Comparison of ENCODE assay signal across 14 cellular contexts in genomic region chr12:62468935-62469334, GRCh38. TPM values are rescaled to one million over a fixed set of nuclear protein-coding genes. Genes with fewer than 3 reads are reported as not detected.
DNase-seq lines count a peak whose midpoint lies in the region; ATAC-seq and TF ChIP-seq lines count a peak whose summit lies in the region.
"Had no signal": no experiment of that assay in that cellular context is flagged by ENCODE, and none has a peak within 500 bp of the region (broad histone marks: within the 10 kb centered on the region; RNA-seq: fewer than 3 reads in every experiment).

No MANE protein-coding gene starts in this region.

- no peak overlapping the region for H2BK5ac ChIP-seq in trophoblast cell (ENCODE audit: low read depth, low read length, poor library complexity)

- TF ChIP-seq CTCF in Loucy (conservative IDR thresholded peaks at IDR 0.05; ENCODE audit: low read length) (no peak), cardiac fibroblast (IDR thresholded peaks at IDR 0.05; ENCODE audit: low read depth, low read length) (no peak), stomach (IDR thresholded peaks at IDR 0.05) (no peak)

- WGBS in trophoblast cell (ENCODE audit: extremely low coverage, insufficient coverage, insufficient read length): no CpG with 5 or more reads among the region's 8 CpGs
- 75 to 79% (median 78%) methylated on average over 8 of the region's 8 CpGs for WGBS in stomach, 5 donors

- ATAC-seq in HG03439 (IDR thresholded peaks at IDR 0.05; ENCODE audit: unreplicated experiment) (no peak), HG03521 (IDR thresholded peaks at IDR 0.05; ENCODE audit: unreplicated experiment) (no peak)

- H2BK120ac ChIP-seq in trophoblast cell (ENCODE audit: insufficient read depth, low read length, poor library complexity): no peak overlapping the region

- peaks cover 46% of the 10 kb centered on the region for H3K4me1 ChIP-seq in Loucy (ENCODE audit: insufficient read depth, low read length, poor library complexity, severe bottlenecking)
- H3K4me1 ChIP-seq in trophoblast cell (ENCODE audit: control insufficient read depth in 1 of 2, insufficient read depth in 2 of 2, low read length in 2 of 2): peaks cover 0 to 4% of the 10 kb centered on the region in 2 experiments
- peaks cover 12 to 64% (median 30%) of the 10 kb centered on the region in 4 donors for H3K4me1 ChIP-seq in stomach

- no peak overlapping the region for H2BK12ac ChIP-seq in trophoblast cell (ENCODE audit: low read length)

- intact Hi-C loops in stomach (cut with DNase I; ENCODE audit: low total_unique reads): no loop called here

- peak overlapping the region; percentile 79 for H3K4ac ChIP-seq in trophoblast cell (ENCODE audit: low read depth, low read length)

- H2AFZ ChIP-seq in Loucy (ENCODE audit: low read length) (no peak overlapping the region), trophoblast cell (ENCODE audit: insufficient read depth, low read length, poor library complexity) (no peak overlapping the region)

- no peak overlapping the region for H3K23ac ChIP-seq in trophoblast cell (ENCODE audit: low read length)

- DNase-seq in DMS 273 (lab: John Stamatoyannopoulos, UW; ENCODE audit: unreplicated experiment): peak; percentile 0
- no peak for DNase-seq in DMS 273 treated with DMSO at 0.1 percent for 48 hours (lab: John Stamatoyannopoulos, UW)
- DNase-seq in cardiac fibroblast (ENCODE audit: low read depth in 2 of 2): no peak
- no peak for DNase-seq in trophoblast cell
- DNase-seq in stomach: no peak
- DNase-seq: activated B cell treated with CpG ODN at 0.5 μM for 24 hours, hypothalamus, NCI-H1092 treated with DMSO at 0.1 percent for 48 hours, OCI-M1 had no signal

- H3F3A ChIP-seq in Loucy (ENCODE audit: low read depth): no peaks in the 10 kb centered on the region

- peaks cover 32% of the 10 kb centered on the region for H4K20me1 ChIP-seq in Loucy (ENCODE audit: insufficient read depth, low read length, poor library complexity, severe bottlenecking)

- no peak overlapping the region for H4K91ac ChIP-seq in trophoblast cell (ENCODE audit: low read depth, low read length)

- TF ChIP-seq POLR2A in stomach (IDR thresholded peaks at IDR 0.05): no peak

- no peaks in the 10 kb centered on the region for H3K27me3 ChIP-seq in Loucy (ENCODE audit: insufficient read depth, low read length, poor library complexity, severe bottlenecking)
- H3K27me3 ChIP-seq in trophoblast cell (ENCODE audit: insufficient read depth, low read length): no peaks in the 10 kb centered on the region
- H3K27me3 ChIP-seq in stomach: no peaks in the 10 kb centered on the region
- H3K27me3 ChIP-seq: neutrophil had no signal

- H2AK5ac ChIP-seq in trophoblast cell (ENCODE audit: low read length): no peak overlapping the region

- H3K4me3 ChIP-seq in Loucy (ENCODE audit: low read length, poor library complexity, severe bottlenecking): peak overlapping the region; percentile 94
- peak overlapping the region; percentile 16 to 97 for H3K4me3 ChIP-seq in cardiac fibroblast (replicated peaks in 1 of 2; ENCODE audit: low read depth in 2 of 2, low read length in 2 of 2)
- no peak overlapping the region for H3K4me3 ChIP-seq in trophoblast cell (ENCODE audit: low read depth, low read length)
- peak overlapping the region in 2 of 4 donors; percentile 84 to 90 for H3K4me3 ChIP-seq in stomach

- no peak for TF ChIP-seq EP300 in stomach (IDR thresholded peaks at IDR 0.05)

- H3K9me3 ChIP-seq in Loucy (ENCODE audit: insufficient read depth, low read depth, low read length): 0 out of 2 replicates have a peak, but pooled peaks cover 2% of the 10 kb centered on the region
- no peaks in the 10 kb centered on the region for H3K9me3 ChIP-seq in trophoblast cell (ENCODE audit: insufficient read depth, low read depth, low read length)
- no peaks in the 10 kb centered on the region for H3K9me3 ChIP-seq in stomach
- H3K9me3 ChIP-seq: neutrophil had no signal

- H3K79me1 ChIP-seq in trophoblast cell (ENCODE audit: low read length): peaks cover 4% of the 10 kb centered on the region

- H3K79me2 ChIP-seq in Loucy (ENCODE audit: insufficient read depth, low read length): peaks cover 68% of the 10 kb centered on the region
- peaks cover 12% of the 10 kb centered on the region for H3K79me2 ChIP-seq in trophoblast cell (ENCODE audit: control insufficient read depth, insufficient read depth, low read length, poor library complexity)

- H3K4me2 ChIP-seq in Loucy (ENCODE audit: low read depth, low read length, poor library complexity, severe bottlenecking): peak overlapping the region; percentile 77
- H3K4me2 ChIP-seq in trophoblast cell (ENCODE audit: low read length): no peak overlapping the region

- H3K36me3 ChIP-seq in Loucy (ENCODE audit: insufficient read depth, low read length) (no peaks in the 10 kb centered on the region), trophoblast cell (ENCODE audit: control insufficient read depth in 1 of 2, insufficient read depth in 2 of 2, low read length in 2 of 2) (peaks cover 0 to 5% of the 10 kb centered on the region in 2 experiments), stomach (peaks cover 0 to 17% (median 3%) of the 10 kb centered on the region in 4 donors)
- H3K36me3 ChIP-seq: neutrophil had no signal

- H3K9ac ChIP-seq in Loucy (ENCODE audit: low read depth, low read length, poor library complexity, severe bottlenecking) (peak overlapping the region; percentile 54), trophoblast cell (ENCODE audit: low read length) (no peak overlapping the region)

- H3K14ac ChIP-seq in trophoblast cell (ENCODE audit: low read length): no peak overlapping the region

- H4K12ac ChIP-seq in trophoblast cell (ENCODE audit: low read depth, low read length): peak overlapping the region; percentile 62

- no peaks in the 10 kb centered on the region for H3K9me2 ChIP-seq in Loucy (replicated peaks; ENCODE audit: low read depth, low read length)

- no peak overlapping the region for H3K27ac ChIP-seq in trophoblast cell (ENCODE audit: low read depth, low read length)
- H3K27ac ChIP-seq in stomach: no peak overlapping the region
- H3K27ac ChIP-seq: 22Rv1, neutrophil had no signal

- H4K8ac ChIP-seq in trophoblast cell (ENCODE audit: low read depth, low read length): no peak overlapping the region

- H3K18ac ChIP-seq in trophoblast cell (ENCODE audit: low read length): peak overlapping the region; percentile 45

RNA-seq across cellular contexts. Expression of gene MON2, which starts 2.3 kb away (rescaled TPM):
- polyA plus RNA-seq in trophoblast cell (2013): 16.9 and 17.7 TPM in 2 replicates
- total RNA-seq in stomach: 100 to 1,000 TPM in 3 of 5 donors, 10 to 100 TPM in 2; 20.4 to 191 (median 144) TPM
- 1 to 10 TPM; 3.1 to 9.4 (median 3.2) TPM for polyA plus RNA-seq in stomach
